In the genomic region with DNA sequence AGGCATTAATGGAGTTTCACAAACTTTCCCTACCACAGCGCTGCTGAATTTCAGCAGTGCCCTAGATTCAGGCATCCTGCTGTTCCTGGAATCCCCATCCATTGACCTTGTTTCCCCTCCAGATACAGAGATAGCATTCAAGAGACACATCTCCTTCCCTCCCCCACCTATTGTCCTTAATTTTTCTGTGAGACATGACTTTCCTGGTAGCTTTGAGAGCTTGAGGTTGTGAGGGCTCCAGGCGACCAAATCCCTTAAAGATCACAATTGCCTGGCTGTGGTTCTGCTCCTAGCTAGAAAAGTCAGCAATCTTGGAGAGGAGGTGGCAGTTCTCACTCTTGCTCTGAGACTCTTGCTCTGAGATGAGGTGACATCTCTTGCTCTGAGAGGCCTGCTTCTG, we compare ENCODE assay signal across 1 cellular context.
TF ChIP-seq lines count a peak whose summit lies in the region.

No MANE protein-coding gene starts in this region.

TF ChIP-seq in K562, 482 proteins besides CTCF, POLR2A, EP300 and RAD21 (continued from another document):
- TF ChIP-seq, protein P1, sequence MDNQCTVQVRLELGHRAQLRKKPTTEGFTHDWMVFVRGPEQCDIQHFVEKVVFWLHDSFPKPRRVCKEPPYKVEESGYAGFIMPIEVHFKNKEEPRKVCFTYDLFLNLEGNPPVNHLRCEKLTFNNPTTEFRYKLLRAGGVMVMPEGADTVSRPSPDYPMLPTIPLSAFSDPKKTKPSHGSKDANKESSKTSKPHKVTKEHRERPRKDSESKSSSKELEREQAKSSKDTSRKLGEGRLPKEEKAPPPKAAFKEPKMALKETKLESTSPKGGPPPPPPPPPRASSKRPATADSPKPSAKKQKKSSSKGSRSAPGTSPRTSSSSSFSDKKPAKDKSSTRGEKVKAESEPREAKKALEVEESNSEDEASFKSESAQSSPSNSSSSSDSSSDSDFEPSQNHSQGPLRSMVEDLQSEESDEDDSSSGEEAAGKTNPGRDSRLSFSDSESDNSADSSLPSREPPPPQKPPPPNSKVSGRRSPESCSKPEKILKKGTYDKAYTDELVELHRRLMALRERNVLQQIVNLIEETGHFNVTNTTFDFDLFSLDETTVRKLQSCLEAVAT (IDR thresholded peaks at IDR 0.05): 0 out of 4 replicates have a peak, but pooled peaks of 1 of the 2 experiments have one; percentile 38
- TF ChIP-seq TFAM (CRISPR knock-in tag; conservative IDR thresholded peaks at IDR 0.05) (no peak), SREBF2 (CRISPR knock-in tag; IDR thresholded peaks at IDR 0.05) (no peak), U2AF2 (optimal IDR thresholded peaks at IDR 0.05; ENCODE audit: low read depth, low read length) (no peak), POLR2AphosphoS5 (IDR thresholded peaks at IDR 0.05; ENCODE audit: control insufficient read depth, insufficient read depth, low read depth, low read length) (no peak), CREBBP (IDR thresholded peaks at IDR 0.05; ENCODE audit: low read depth, low read length) (no peak), NFE2L1 (tag; IDR thresholded peaks at IDR 0.05; ENCODE audit: borderline replicate concordance, low read depth) (no peak), MAZ (CRISPR knock-in tag; conservative IDR thresholded peaks at IDR 0.05 in 1 of 2, IDR thresholded peaks at IDR 0.05 in 1 of 2) (no peak), NFRKB (IDR thresholded peaks at IDR 0.05; ENCODE audit: low read depth) (peak; percentile 76), TARDBP (IDR thresholded peaks at IDR 0.05) (no peak), HNRNPLL (IDR thresholded peaks at IDR 0.05; ENCODE audit: low read depth, low read length, poor library complexity, severe bottlenecking) (no peak)
